8 cellular contexts compared by ENCODE assay signal in the genomic region with DNA sequence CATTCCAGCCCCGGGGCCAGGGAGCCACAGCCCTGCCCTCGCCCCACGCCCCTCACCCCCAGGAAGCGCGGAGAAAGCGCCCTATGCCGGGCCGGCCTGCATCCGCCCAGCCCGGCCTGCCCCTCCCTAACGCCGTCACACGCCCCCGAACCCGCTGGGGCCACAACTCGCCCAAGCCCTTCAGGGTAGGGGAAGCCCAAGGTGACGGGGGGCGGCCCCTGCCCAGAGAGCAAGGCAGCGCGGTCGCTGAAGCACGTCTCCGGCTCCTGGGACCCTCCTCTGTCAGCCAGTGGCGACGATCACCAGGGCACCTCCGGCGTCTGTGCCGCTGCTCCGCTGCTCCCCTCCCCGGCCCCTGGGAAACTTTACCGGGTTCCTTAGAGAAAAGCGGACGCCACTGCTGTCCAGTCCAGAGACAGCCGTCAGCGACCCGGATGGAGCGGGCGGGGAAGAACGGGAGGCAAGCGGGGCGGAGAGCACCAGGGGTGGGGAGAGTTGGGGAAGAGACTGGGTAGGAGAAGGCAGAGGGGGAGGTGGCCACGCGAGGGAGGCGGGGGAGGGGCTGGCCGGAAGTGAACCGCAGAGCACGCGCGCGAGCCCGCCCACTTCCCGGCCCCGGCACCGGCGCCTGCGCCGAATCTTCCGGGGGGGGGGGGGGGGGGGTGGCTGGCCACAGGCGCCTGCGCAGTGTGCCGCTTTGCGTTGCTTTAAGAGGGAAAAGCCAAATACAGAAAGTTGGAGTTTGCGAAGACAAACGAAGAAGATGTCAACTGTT. TPM values are rescaled to one million over a fixed set of nuclear protein-coding genes. Genes with fewer than 3 reads are reported as not detected.
DNase-seq lines count a peak whose midpoint lies in the region; ATAC-seq, FAIRE-seq and TF ChIP-seq lines count a peak whose summit lies in the region.

A gene with protein sequence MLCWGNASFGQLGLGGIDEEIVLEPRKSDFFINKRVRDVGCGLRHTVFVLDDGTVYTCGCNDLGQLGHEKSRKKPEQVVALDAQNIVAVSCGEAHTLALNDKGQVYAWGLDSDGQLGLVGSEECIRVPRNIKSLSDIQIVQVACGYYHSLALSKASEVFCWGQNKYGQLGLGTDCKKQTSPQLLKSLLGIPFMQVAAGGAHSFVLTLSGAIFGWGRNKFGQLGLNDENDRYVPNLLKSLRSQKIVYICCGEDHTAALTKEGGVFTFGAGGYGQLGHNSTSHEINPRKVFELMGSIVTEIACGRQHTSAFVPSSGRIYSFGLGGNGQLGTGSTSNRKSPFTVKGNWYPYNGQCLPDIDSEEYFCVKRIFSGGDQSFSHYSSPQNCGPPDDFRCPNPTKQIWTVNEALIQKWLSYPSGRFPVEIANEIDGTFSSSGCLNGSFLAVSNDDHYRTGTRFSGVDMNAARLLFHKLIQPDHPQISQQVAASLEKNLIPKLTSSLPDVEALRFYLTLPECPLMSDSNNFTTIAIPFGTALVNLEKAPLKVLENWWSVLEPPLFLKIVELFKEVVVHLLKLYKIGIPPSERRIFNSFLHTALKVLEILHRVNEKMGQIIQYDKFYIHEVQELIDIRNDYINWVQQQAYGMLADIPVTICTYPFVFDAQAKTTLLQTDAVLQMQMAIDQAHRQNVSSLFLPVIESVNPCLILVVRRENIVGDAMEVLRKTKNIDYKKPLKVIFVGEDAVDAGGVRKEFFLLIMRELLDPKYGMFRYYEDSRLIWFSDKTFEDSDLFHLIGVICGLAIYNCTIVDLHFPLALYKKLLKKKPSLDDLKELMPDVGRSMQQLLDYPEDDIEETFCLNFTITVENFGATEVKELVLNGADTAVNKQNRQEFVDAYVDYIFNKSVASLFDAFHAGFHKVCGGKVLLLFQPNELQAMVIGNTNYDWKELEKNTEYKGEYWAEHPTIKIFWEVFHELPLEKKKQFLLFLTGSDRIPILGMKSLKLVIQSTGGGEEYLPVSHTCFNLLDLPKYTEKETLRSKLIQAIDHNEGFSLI (minus strand): TSS at position 509 of the 775 bp plus-strand sequence. CDS start 2,175 bp downstream, outside the sequence.

- H3K27ac ChIP-seq in left ventricle myocardium inferior (replicated peaks) (peak within 1 kb of the TSS; percentile 99), upper lobe of right lung (peak within 1 kb of the TSS; percentile 97)

- H3K4me3 Mint-ChIP-seq in T-helper 17 cell, result peak within 1 kb of the TSS; percentile 95
- peak within 1 kb of the TSS; percentile 98 for H3K4me3 Mint-ChIP-seq in progenitor cell of endocrine pancreas (ENCODE audit: low read depth)

- TF ChIP-seq CTCF in left ventricle myocardium inferior (IDR thresholded peaks at IDR 0.05; ENCODE audit: borderline replicate concordance) (no peak), progenitor cell of endocrine pancreas (IDR thresholded peaks at IDR 0.05; ENCODE audit: unreplicated experiment) (no peak), upper lobe of right lung (IDR thresholded peaks at IDR 0.05) (no peak)

- FAIRE-seq in GM12892 (lab: Jason Lieb, UNC), result peak; percentile 98

- H3K4me1 Mint-ChIP-seq in T-helper 17 cell (peaks cover 14% of the 10 kb centered on the region), progenitor cell of endocrine pancreas (ENCODE audit: low read depth) (peaks cover 16% of the 10 kb centered on the region)

- TF ChIP-seq POLR2A in GM12892 (IDR thresholded peaks at IDR 0.05; ENCODE audit: low read depth, low read length), result peak; percentile 90

- intact Hi-C loops in left ventricle myocardium inferior (cut with micrococcal nuclease), result no loop called here
- intact Hi-C loops in upper lobe of right lung (cut with DNase I), result no loop called here

- H3K9me3 ChIP-seq in T-helper 17 cell (ENCODE audit: control insufficient read depth, low read length, poor library complexity, severe bottlenecking) (no peaks in the 10 kb centered on the region), left ventricle myocardium inferior (replicated peaks) (no peaks in the 10 kb centered on the region), upper lobe of right lung (no peaks in the 10 kb centered on the region)

- DNase-seq in GM12892 (ENCODE audit: insufficient read length) (peak; percentile 86), NCI-H1105 treated with DMSO at 0.1 percent for 48 hours (lab: John Stamatoyannopoulos, UW) (peak; percentile 74), T-helper 17 cell (peak; percentile 83 to 92 (median 90)), amygdala (lab: John Stamatoyannopoulos, UW) (peak; percentile 63 to 95 (median 87)), left ventricle myocardium inferior (peak; percentile 97), progenitor cell of endocrine pancreas (ENCODE audit: low spot score, unreplicated experiment) (peak; percentile 83), upper lobe of right lung (peak; percentile 98)

- peaks cover 50% of the 10 kb centered on the region for H3K4me1 ChIP-seq in left ventricle myocardium inferior
- peaks cover 20% of the 10 kb centered on the region for H3K4me1 ChIP-seq in upper lobe of right lung

- H3K4me3 ChIP-seq in left ventricle myocardium inferior (peak within 1 kb of the TSS; percentile 96), upper lobe of right lung (peak within 1 kb of the TSS; percentile 89)

- peak; percentile 92 for ATAC-seq in HG02642 (IDR thresholded peaks at IDR 0.05; ENCODE audit: poor library complexity, unreplicated experiment)
- ATAC-seq in T-helper 17 cell, result peak; percentile 91
- ATAC-seq in upper lobe of right lung, result peak; percentile 99

- H3K36me3 Mint-ChIP-seq in T-helper 17 cell (ENCODE audit: low read depth) (peaks cover 6% of the 10 kb centered on the region), progenitor cell of endocrine pancreas (ENCODE audit: insufficient read depth) (peaks cover 4% of the 10 kb centered on the region)

- H3K27me3 Mint-ChIP-seq in T-helper 17 cell (no peaks in the 10 kb centered on the region), progenitor cell of endocrine pancreas (no peaks in the 10 kb centered on the region)

- H3K27ac Mint-ChIP-seq in T-helper 17 cell (peak within 1 kb of the TSS; percentile 95), progenitor cell of endocrine pancreas (peak within 1 kb of the TSS; percentile 97)

- H3K36me3 ChIP-seq in left ventricle myocardium inferior (no peaks in the 10 kb centered on the region), upper lobe of right lung (peaks cover 5% of the 10 kb centered on the region)

- no peaks in the 10 kb centered on the region for H3K9me3 Mint-ChIP-seq in progenitor cell of endocrine pancreas (ENCODE audit: low read depth)

- H3K27me3 ChIP-seq in left ventricle myocardium inferior (ENCODE audit: low read depth) (no peaks in the 10 kb centered on the region), upper lobe of right lung (no peaks in the 10 kb centered on the region)

RNA-seq across cellular contexts. Expression of the gene that starts here (rescaled TPM):
- polyA plus RNA-seq in GM12892 (2012; ENCODE audit: missing spikeins), result 32.3 TPM
- total RNA-seq in T-helper 17 cell (10 to 100 TPM; 50.9 to 59.4 TPM), left ventricle myocardium inferior (31.9 TPM), progenitor cell of endocrine pancreas (62.1 and 63.8 TPM in 2 replicates), upper lobe of right lung (55.1 TPM)

Comparison
In these comparisons a context has a peak if more than half of its experiments do, and no peak if none do; other contexts are left out.
1. Peak in every context shown above with its lines: DNase-seq, ATAC-seq, H3K4me3 ChIP-seq and H3K27ac ChIP-seq.